ENCODE assay signal across 23 cellular contexts in genomic region chr5:133109655-133110483, GRCh38. TPM values are rescaled to one million over a fixed set of nuclear protein-coding genes. Genes with fewer than 3 reads are reported as not detected.
DNase-seq lines count a peak whose midpoint lies in the region; ATAC-seq and TF ChIP-seq lines count a peak whose summit lies in the region.
"Had no signal": no experiment of that assay in that cellular context is flagged by ENCODE, and none has a peak within 500 bp of the region (broad histone marks: within the 10 kb centered on the region; RNA-seq: fewer than 3 reads in every experiment).

No MANE protein-coding gene starts in this region.

- no peak for TF ChIP-seq CTCF in glutamatergic neuron (IDR thresholded peaks at IDR 0.05; ENCODE audit: partially characterized antibody, unreplicated experiment)

- H3K27me3 Mint-ChIP-seq in glutamatergic neuron (ENCODE audit: unreplicated experiment): peaks cover 2% of the 10 kb centered on the region
- H3K27me3 Mint-ChIP-seq: effector memory CD8-positive, alpha-beta T cell had no signal

- H3K4me3 Mint-ChIP-seq in glutamatergic neuron (ENCODE audit: unreplicated experiment): no peak overlapping the region
- H3K4me3 Mint-ChIP-seq: effector memory CD8-positive, alpha-beta T cell had no signal

- H3K27ac Mint-ChIP-seq in glutamatergic neuron (ENCODE audit: unreplicated experiment): peak overlapping the region; percentile 76

- peaks cover 6% of the 10 kb centered on the region for H3K9me3 Mint-ChIP-seq in glutamatergic neuron (ENCODE audit: unreplicated experiment)
- H3K9me3 Mint-ChIP-seq: effector memory CD8-positive, alpha-beta T cell had no signal

- DNase-seq in NCI-H82 (lab: John Stamatoyannopoulos, UW): peak; percentile 24
- DNase-seq in NCI-H82 treated with DMSO at 0.1 percent for 48 hours (lab: John Stamatoyannopoulos, UW; ENCODE audit: unreplicated experiment): no peak
- peak; percentile 46 for DNase-seq in amniotic epithelial cell (ENCODE audit: low read depth)
- no peak for DNase-seq in glutamatergic neuron
- DNase-seq in stromal cell of bone marrow (ENCODE audit: low read depth): peak; percentile 10
- DNase-seq in ureter (ENCODE audit: low spot score): no peak
- no peak for DNase-seq in GM19238 (ENCODE audit: insufficient read length, low spot score)
- DNase-seq: activated naive CD4-positive, alpha-beta T cell; activated T-cell treated with anti-CD3 and anti-CD28 coated beads for 4 hours; Calu3; effector memory CD8-positive, alpha-beta T cell; esophagus squamous epithelium; GOT3; KBM-7; MV-4-11; NCI-H187; NCI-H2227 treated with DMSO at 0.1 percent for 48 hours; NCI-H774; occipital lobe; PC-3; stimulated activated CD4-positive, alpha-beta T cell treated with anti-CD3 and anti-CD28 coated beads, Interleukin-15, amount 100 ng/mL, for 24 hours had no signal

- no peak for ATAC-seq in GM19395 (IDR thresholded peaks at IDR 0.05; ENCODE audit: unreplicated experiment)
- ATAC-seq: effector memory CD8-positive, alpha-beta T cell; GM12878 had no signal

- peaks cover 16% of the 10 kb centered on the region for H3K4me1 Mint-ChIP-seq in glutamatergic neuron (ENCODE audit: low read depth, unreplicated experiment)

- peaks cover 5% of the 10 kb centered on the region for H3K36me3 Mint-ChIP-seq in glutamatergic neuron (ENCODE audit: unreplicated experiment)

RNA-seq across cellular contexts. Expression of gene HSPA4, which starts 58.1 kb away (rescaled TPM):
- total RNA-seq in glutamatergic neuron (ENCODE audit: unreplicated experiment) (96.6 TPM), ureter (114 TPM)

Comparison
In these comparisons a context has a peak if more than half of its experiments do, and no peak if none do; other contexts are left out.
1. DNase-seq: peak in NCI-H82 (single experiment), amniotic epithelial cell (single experiment) and stromal cell of bone marrow (single experiment); none in NCI-H82 treated with DMSO at 0.1 percent for 48 hours (single experiment), glutamatergic neuron (single experiment), ureter (single experiment) and GM19238 (single experiment).